8 cellular contexts compared by ENCODE assay signal in genomic region chr1:207052736-207053545, GRCh38. TPM values are rescaled to one million over a fixed set of nuclear protein-coding genes. Genes with fewer than 3 reads are reported as not detected.
DNase-seq lines count a peak whose midpoint lies in the region; ATAC-seq and TF ChIP-seq lines count a peak whose summit lies in the region.

TSS of gene PFKFB2 (plus strand) at chr1:207053275. CDS start at chr1:207054718, 1,443 bp downstream.

- H3K4me3 ChIP-seq in MG63, result peak within 1 kb of the TSS; percentile 56
- H3K4me3 ChIP-seq in foreskin fibroblast (ENCODE audit: low read depth in 1 of 2, low read length in 2 of 2), result peak within 1 kb of the TSS; percentile 68 to 92

- DNase-seq in ELF-1 (ENCODE audit: low read depth, low spot score) (peak; percentile 100), H4 (ENCODE audit: low spot score) (peak; percentile 97), MG63 (peak; percentile 85), SHP77 treated with DMSO at 0.1 percent for 48 hours (lab: John Stamatoyannopoulos, UW) (peak; percentile 96), foreskin fibroblast (peak; percentile 73 to 91), nephron progenitor cell (peak; percentile 99)
- peak; percentile 94 for DNase-seq in activated naive CD4-positive, alpha-beta T cell treated with Interleukin-2 at 50 U/mL for 16 hours
- peak; percentile 96 for DNase-seq in stimulated activated naive CD8-positive, alpha-beta T cell treated with anti-CD3 and anti-CD28 coated beads, Interleukin-15, Interleukin-2, amounts not matched to agents 100 U/mL and 50 U/mL, for 24 hours

- peaks cover 18% of the 10 kb centered on the region for H3K36me3 ChIP-seq in MG63

- no peaks in the 10 kb centered on the region for H3K36me3 Mint-ChIP-seq in nephron progenitor cell (ENCODE audit: low read depth)

- TF ChIP-seq CTCF in foreskin fibroblast (IDR thresholded peaks at IDR 0.05; ENCODE audit: low read depth, low read length) (peak; percentile 9), nephron progenitor cell (IDR thresholded peaks at IDR 0.05) (no peak)

- no peaks in the 10 kb centered on the region for H3K27me3 ChIP-seq in MG63

- H3K27ac Mint-ChIP-seq in nephron progenitor cell, result peak within 1 kb of the TSS; percentile 97

- peaks cover 10% of the 10 kb centered on the region for H3K9me3 Mint-ChIP-seq in nephron progenitor cell

- H3K27me3 Mint-ChIP-seq in nephron progenitor cell (ENCODE audit: low read depth, poor library complexity), result peaks cover 30% of the 10 kb centered on the region

- H3K4me3 Mint-ChIP-seq in nephron progenitor cell, result peak within 1 kb of the TSS; percentile 100

- H3K4me1 Mint-ChIP-seq in nephron progenitor cell, result peaks cover 41% of the 10 kb centered on the region

- no peaks in the 10 kb centered on the region for H3K9me3 ChIP-seq in MG63

- ATAC-seq in stimulated activated naive CD8-positive, alpha-beta T cell treated with anti-CD3 and anti-CD28 coated beads, Interleukin-15, Interleukin-2, amounts not matched to agents 100 U/mL and 50 U/mL, for 24 hours, result peak; percentile 86

RNA-seq across cellular contexts. Expression of gene PFKFB2, which starts in this region (rescaled TPM):
- 5.6 and 6.0 TPM in 2 replicates for total RNA-seq in H4 (2014; rRNA removed; shearing (Covaris generic))
- total RNA-seq in MG63 (2014; rRNA removed; shearing (Covaris generic); ENCODE audit: low replicate concordance), result 1.9 and 2.4 TPM in 2 replicates

Comparison
In these comparisons a context has a peak if more than half of its experiments do, and no peak if none do; other contexts are left out.
1. Peak in every context shown above with its lines: DNase-seq, ATAC-seq and H3K4me3 ChIP-seq.